Comparison of ENCODE assay signal across 11 cellular contexts in genomic region chr14:89407856-89408255, GRCh38. TPM values are rescaled to one million over a fixed set of nuclear protein-coding genes. Genes with fewer than 3 reads are reported as not detected.
DNase-seq lines count a peak whose midpoint lies in the region; ATAC-seq and TF ChIP-seq lines count a peak whose summit lies in the region.
"Had no signal": no experiment of that assay in that cellular context is flagged by ENCODE, and none has a peak within 500 bp of the region (broad histone marks: within the 10 kb centered on the region; RNA-seq: fewer than 3 reads in every experiment).

No MANE protein-coding gene starts in this region.

- no peak overlapping the region for H2AFZ ChIP-seq in GM23248
- H2AFZ ChIP-seq: parathyroid adenoma had no signal

- peaks cover 36% of the 10 kb centered on the region for H3K36me3 Mint-ChIP-seq in effector memory CD8-positive, alpha-beta T cell (ENCODE audit: insufficient read depth)

- in situ Hi-C loops in GM23248 (cut with MboI) = loop anchor here (25.0 kb wide), 1 partner anchor 371 kb away; no protein-coding TSS in a partner anchor

- no peak overlapping the region for H3K4me3 ChIP-seq in GM23248
- H3K4me3 ChIP-seq in psoas muscle = no peak overlapping the region
- H3K4me3 ChIP-seq: MG63, stomach had no signal

- no peak overlapping the region for H3K27ac ChIP-seq in GM23248
- peak overlapping the region; percentile 72 for H3K27ac ChIP-seq in psoas muscle

- H3K27me3 ChIP-seq in GM23248 (replicated peaks; ENCODE audit: insufficient read depth) = no peaks in the 10 kb centered on the region
- H3K27me3 ChIP-seq in psoas muscle (ENCODE audit: insufficient read depth in 3 of 3, low read length in 2 of 3) = no peaks in the 10 kb centered on the region
- H3K27me3 ChIP-seq: MG63, stomach had no signal

- H3K4me1 ChIP-seq in GM23248 (ENCODE audit: insufficient read depth) = no peaks in the 10 kb centered on the region
- peaks cover 44% of the 10 kb centered on the region for H3K4me1 ChIP-seq in psoas muscle

- peak; percentile 32 for DNase-seq in GM23248
- DNase-seq in M059J (ENCODE audit: low read depth) = peak; percentile 40
- DNase-seq in effector memory CD8-positive, alpha-beta T cell = no peak
- DNase-seq in psoas muscle = no peak
- no peak for DNase-seq in AG08396 (ENCODE audit: low spot score)
- DNase-seq in KG1 (lab: John Stamatoyannopoulos, UW) = no peak
- DNase-seq: MG63; stimulated activated CD4-positive, alpha-beta T cell treated with anti-CD3 and anti-CD28 coated beads, Interleukin-2, amount 100 ng/mL, for 48 hours; stomach had no signal

- WGBS in GM23248 (ENCODE audit: low coverage in 1 of 2, low lambda C conversion rate in 2 of 2, missing lambda C conversion rate in 2 of 2), 2 experiments = 70 to 80% methylated on average over 4 of the region's 4 CpGs
- 82 to 91% (median 86%) methylated on average over 4 of the region's 4 CpGs for WGBS in psoas muscle, 3 donors

- no peaks in the 10 kb centered on the region for H3K9me3 ChIP-seq in GM23248 (ENCODE audit: low read depth)
- no peaks in the 10 kb centered on the region for H3K9me3 ChIP-seq in psoas muscle
- H3K9me3 ChIP-seq: MG63, stomach had no signal

- H3K4me2 ChIP-seq in GM23248 (ENCODE audit: unreplicated experiment) = no peak overlapping the region

- peak overlapping the region in 1 of 2 donors; percentile 29 for H3K4me3 Mint-ChIP-seq in effector memory CD8-positive, alpha-beta T cell

- TF ChIP-seq CTCF in psoas muscle (IDR thresholded peaks at IDR 0.05) = no peak

- H4K20me1 ChIP-seq in GM23248 (ENCODE audit: insufficient read depth) = no peaks in the 10 kb centered on the region

- H3K36me3 ChIP-seq in GM23248 (ENCODE audit: low read depth) (no peaks in the 10 kb centered on the region), psoas muscle (ENCODE audit: insufficient read depth in 1 of 2, low read depth in 1 of 2) (peaks cover 0 to 20% of the 10 kb centered on the region in 2 donors)
- H3K36me3 ChIP-seq: MG63 had no signal

- H3K9me2 ChIP-seq in GM23248 (ENCODE audit: insufficient read depth) = no peaks in the 10 kb centered on the region

- peak overlapping the region; percentile 23 to 27 for H3K27ac Mint-ChIP-seq in effector memory CD8-positive, alpha-beta T cell

- no peak for ATAC-seq in effector memory CD8-positive, alpha-beta T cell (replicated peaks)
- ATAC-seq in psoas muscle (peak in 2 of 4 donors; percentile 28 to 42), HG02678 (IDR thresholded peaks at IDR 0.05; ENCODE audit: unreplicated experiment) (no peak)

- H3K27me3 Mint-ChIP-seq in effector memory CD8-positive, alpha-beta T cell = no peaks in the 10 kb centered on the region

- peaks cover 77% of the 10 kb centered on the region for H3K79me2 ChIP-seq in GM23248 (ENCODE audit: insufficient read depth)

- H3K9me3 Mint-ChIP-seq in effector memory CD8-positive, alpha-beta T cell = no peaks in the 10 kb centered on the region

- peaks cover 39 to 61% of the 10 kb centered on the region in 2 donors for H3K4me1 Mint-ChIP-seq in effector memory CD8-positive, alpha-beta T cell (ENCODE audit: low read depth in 2 of 2)

- H3K9ac ChIP-seq in GM23248 = no peak overlapping the region
- H3K9ac ChIP-seq: parathyroid adenoma had no signal

- intact Hi-C loops in psoas muscle (cut with DNase I) = no loop called here

- H3F3A ChIP-seq in GM23248 (ENCODE audit: insufficient read depth) = no peaks in the 10 kb centered on the region

RNA-seq across cellular contexts. Expression of gene FOXN3, which starts 9.2 kb away (rescaled TPM):
- total RNA-seq in GM23248 (2014; rRNA removed; shearing (Covaris generic)) = 15.9 and 18.6 TPM in 2 replicates
- polyA plus RNA-seq in GM23248 (2016; fragmentation: Nextera tagmentation; extraction: Ambion mirVana) = 18.6 and 19.0 TPM in 2 replicates
- 9.0 and 16.7 TPM in 2 replicates for total RNA-seq in M059J (2014; rRNA removed; shearing (Covaris generic))
- total RNA-seq in psoas muscle = 100 to 1,000 TPM in 2 of 4 donors, 10 to 100 TPM in 2; 73.6 to 123 (median 101) TPM
- 10 to 100 TPM; 10.1 to 47.3 (median 25.6) TPM for polyA plus RNA-seq in psoas muscle

Comparison
In these comparisons a context has a peak if more than half of its experiments do, and no peak if none do; other contexts are left out.
1. DNase-seq: peak in GM23248 (single experiment) and M059J (single experiment); none in effector memory CD8-positive, alpha-beta T cell (0 of 3), psoas muscle (0 of 2), AG08396 (single experiment) and KG1 (single experiment).